ENCODE assay signal across 11 cellular contexts in the genomic region with DNA sequence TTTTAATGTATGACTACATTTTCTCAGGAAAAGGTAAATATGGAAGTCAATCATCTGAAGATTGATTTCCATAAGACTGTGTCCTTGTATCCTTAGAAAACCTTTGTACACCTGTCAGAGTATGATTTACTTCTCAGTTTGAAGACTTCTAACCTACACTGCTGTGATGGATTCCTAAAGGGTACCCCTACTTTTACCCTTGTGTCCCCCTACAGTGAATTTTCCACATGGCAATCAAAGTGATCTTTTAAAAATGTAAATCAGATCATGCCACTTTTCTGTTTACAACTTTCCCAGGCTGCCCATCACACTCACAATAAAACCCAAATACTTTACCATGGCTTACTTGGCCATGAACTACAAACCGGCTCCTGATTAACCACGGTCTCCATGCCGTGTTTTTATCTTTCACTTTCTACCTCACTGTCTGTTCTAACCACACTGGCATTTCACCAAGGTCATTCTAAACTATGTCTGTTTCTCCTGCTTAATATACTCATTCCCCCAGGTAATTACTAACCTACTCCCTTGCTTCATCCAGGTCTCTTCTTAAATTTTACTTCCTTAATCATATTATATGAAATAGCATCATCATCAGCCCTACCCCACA. TPM values are rescaled to one million over a fixed set of nuclear protein-coding genes. Genes with fewer than 3 reads are reported as not detected.
DNase-seq lines count a peak whose midpoint lies in the region; ATAC-seq and TF ChIP-seq lines count a peak whose summit lies in the region.
"Had no signal": no experiment of that assay in that cellular context is flagged by ENCODE, and none has a peak within 500 bp of the region (broad histone marks: within the 10 kb centered on the region; RNA-seq: fewer than 3 reads in every experiment).

No MANE protein-coding gene starts in this region.

- BruUV-seq in Calu3 (replicated peaks; lab: Mats Ljungman, UMichigan): no TSS peak

- H3K27ac ChIP-seq in body of pancreas (no peak overlapping the region), RWPE1 (no peak overlapping the region)

- TF ChIP-seq CTCF in Calu3 (IDR thresholded peaks at IDR 0.05; ENCODE audit: unreplicated experiment): no peak
- no peak for TF ChIP-seq CTCF in body of pancreas (IDR thresholded peaks at IDR 0.05)
- no peak for TF ChIP-seq CTCF in RWPE1 (conservative IDR thresholded peaks at IDR 0.05; ENCODE audit: low read depth)

- ATAC-seq in GM19455 (IDR thresholded peaks at IDR 0.05; ENCODE audit: unreplicated experiment) (peak; percentile 88), HG03378 (IDR thresholded peaks at IDR 0.05; ENCODE audit: unreplicated experiment) (peak; percentile 79), body of pancreas (peak; percentile 63)

- no peaks in the 10 kb centered on the region for H3K36me3 Mint-ChIP-seq in Calu3 (ENCODE audit: insufficient read depth, unreplicated experiment)

- no peak for DNase-seq in Calu3
- DNase-seq in body of pancreas: no peak
- no peak for DNase-seq in RWPE1 (ENCODE audit: low spot score)
- no peak for DNase-seq in NCI-H446 treated with DMSO at 0.1 percent for 48 hours (lab: John Stamatoyannopoulos, UW)
- DNase-seq in NCI-H82 (lab: John Stamatoyannopoulos, UW): no peak
- DNase-seq in activated CD4-positive, alpha-beta T cell treated with anti-CD3 and anti-CD28 coated beads, Interleukin-2, amount 50 U/mL, for 4 hours: no peak
- DNase-seq: activated effector memory CD4-positive, alpha-beta T cell treated with Interleukin-2 at 50 U/mL for 16 hours; islet precursor cell; NCI-H1694 had no signal

- H3K27ac Mint-ChIP-seq in Calu3 (ENCODE audit: unreplicated experiment): peak overlapping the region; percentile 60

- CTCF ChIA-PET in Calu3 (lab: Charles Lee) (no interaction called here), RWPE1 (lab: Yijun Ruan, JAX) (no interaction called here)

- H3K9me3 Mint-ChIP-seq in Calu3 (ENCODE audit: low read depth, unreplicated experiment): no peaks in the 10 kb centered on the region

- H3K27me3 ChIP-seq in body of pancreas: no peaks in the 10 kb centered on the region

- no peaks in the 10 kb centered on the region for H3K27me3 Mint-ChIP-seq in Calu3 (ENCODE audit: unreplicated experiment)

- H3K9me3 ChIP-seq in body of pancreas: no peaks in the 10 kb centered on the region

- peaks cover 11% of the 10 kb centered on the region for H3K4me1 Mint-ChIP-seq in Calu3 (ENCODE audit: low read depth, unreplicated experiment)

- WGBS in body of pancreas, 2 donors: 8 to 17% methylated on average over 3 of the region's 3 CpGs

- H3K4me3 Mint-ChIP-seq in Calu3 (ENCODE audit: low read depth, unreplicated experiment): peak overlapping the region; percentile 10

- POLR2A ChIA-PET in RWPE1 (lab: Yijun Ruan, JAX; ENCODE audit: low non-redundant PET): no interaction called here

- intact Hi-C loops in Calu3 (cut with micrococcal nuclease; ENCODE audit: unreplicated experiment): no loop called here
- intact Hi-C loops in body of pancreas (cut with DNase I): no loop called here

- H3K36me3 ChIP-seq in body of pancreas (replicated peaks in 1 of 2; ENCODE audit: insufficient read depth in 1 of 2, low read depth in 2 of 2): no peaks in the 10 kb centered on the region

- no peak overlapping the region for H3K4me3 ChIP-seq in body of pancreas

- no peaks in the 10 kb centered on the region for H3K4me1 ChIP-seq in body of pancreas

- TF ChIP-seq POLR2A in body of pancreas (IDR thresholded peaks at IDR 0.05): no peak

RNA-seq across cellular contexts. Expression of a gene that starts 8.1 kb away (rescaled TPM):
- 0.33 and 0.47 TPM in 2 replicates for total RNA-seq in Calu3 (2022)
- under 1 TPM in 1 of 2 donors, not detected in 1; 0.26 TPM for total RNA-seq in body of pancreas

RNA-seq across cellular contexts. Expression of a gene that starts 8.1 kb away (rescaled TPM):
- total RNA-seq in Calu3 (2022): 8.6 and 10.5 TPM in 2 replicates
- 10 to 100 TPM; 12.5 to 24.9 TPM for total RNA-seq in body of pancreas
